Comparison of ENCODE assay signal across 11 cellular contexts in the genomic region with DNA sequence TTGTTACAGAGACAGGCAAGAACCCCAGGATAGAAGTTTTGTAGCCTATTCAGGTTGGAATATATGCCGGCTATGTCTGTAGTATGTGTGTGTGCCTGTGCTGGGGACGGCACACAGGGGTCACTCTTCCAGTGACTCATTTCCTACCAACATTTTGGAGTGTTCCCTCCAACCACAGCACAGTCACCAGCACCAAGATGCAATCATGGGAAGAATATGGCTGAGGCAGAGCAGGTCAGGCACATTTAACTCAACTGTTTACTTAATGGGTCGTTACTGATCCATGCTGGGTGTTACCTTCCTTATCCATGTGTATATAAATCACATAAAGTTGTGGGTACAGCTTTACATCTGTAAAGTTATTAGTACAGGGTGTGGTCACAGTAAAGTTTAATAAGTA.
DNase-seq lines count a peak whose midpoint lies in the region; ATAC-seq and TF ChIP-seq lines count a peak whose summit lies in the region.
"Had no signal": no experiment of that assay in that cellular context is flagged by ENCODE, and none has a peak within 500 bp of the region (broad histone marks: within the 10 kb centered on the region; RNA-seq: fewer than 3 reads in every experiment).

No MANE protein-coding gene starts in this region.

- no peak for TF ChIP-seq CTCF in GM10248 (IDR thresholded peaks at IDR 0.05; ENCODE audit: control extremely low read depth, extremely low read depth, low read depth, missing control alignments)

- H3K27me3 Mint-ChIP-seq in activated CD4-positive, alpha-beta T cell treated with anti-CD3 and anti-CD28 coated beads, Interleukin-2, amount 10 ng/mL, durations not matched to agents 7 days and 5 days, result no peaks in the 10 kb centered on the region

- peaks cover 12% of the 10 kb centered on the region for H3K9me3 Mint-ChIP-seq in activated CD4-positive, alpha-beta T cell treated with anti-CD3 and anti-CD28 coated beads, Interleukin-2, amount 10 ng/mL, durations not matched to agents 7 days and 5 days

- DNase-seq in ACHN (peak; percentile 64), HK-2 (ENCODE audit: unreplicated experiment) (peak; percentile 9), amniotic epithelial cell (ENCODE audit: low read depth) (peak; percentile 39), lung microvascular endothelial cell (ENCODE audit: low read depth in 2 of 2) (peak; percentile 55 to 75), NCI-H345 (lab: John Stamatoyannopoulos, UW) (no peak), GM10248 (ENCODE audit: extremely low spot score) (no peak)
- no peak for DNase-seq in activated CD4-positive, alpha-beta T cell treated with anti-CD3 and anti-CD28 coated beads, Interleukin-2, amount 10 ng/mL, durations not matched to agents 7 days and 5 days
- DNase-seq: activated CD8-positive, alpha-beta memory T cell treated with anti-CD3 and anti-CD28 coated beads, Interleukin-2, amount 50 U/mL, for 4 hours; NCI-H2029; right lobe of liver had no signal

- H3K36me3 Mint-ChIP-seq in activated CD4-positive, alpha-beta T cell treated with anti-CD3 and anti-CD28 coated beads, Interleukin-2, amount 10 ng/mL, durations not matched to agents 7 days and 5 days (ENCODE audit: low read depth), result no peaks in the 10 kb centered on the region

- H3K4me3 Mint-ChIP-seq in activated CD4-positive, alpha-beta T cell treated with anti-CD3 and anti-CD28 coated beads, Interleukin-2, amount 10 ng/mL, durations not matched to agents 7 days and 5 days, result no peak overlapping the region

- no peaks in the 10 kb centered on the region for H3K4me1 Mint-ChIP-seq in activated CD4-positive, alpha-beta T cell treated with anti-CD3 and anti-CD28 coated beads, Interleukin-2, amount 10 ng/mL, durations not matched to agents 7 days and 5 days

- in situ Hi-C loops in ACHN (cut with HindIII; ENCODE audit: low pct_ligation_motif_present, low pct_unique_long_range_greater_than_20kb, low sequenced_read_pairs), result no loop called here

- CTCF ChIA-PET in activated CD4-positive, alpha-beta T cell treated with anti-CD3 and anti-CD28 coated beads, Interleukin-2, amount 10 ng/mL, durations not matched to agents 7 days and 5 days (lab: Charles Lee), result no interaction called here
- CTCF ChIA-PET in GM10248 (lab: Yijun Ruan, JAX), result no interaction called here

- POLR2A ChIA-PET in activated CD4-positive, alpha-beta T cell treated with anti-CD3 and anti-CD28 coated beads, Interleukin-2, amount 10 ng/mL, durations not matched to agents 7 days and 5 days (lab: Charles Lee), result no interaction called here
- POLR2A ChIA-PET in GM10248 (lab: Yijun Ruan, JAX), result no interaction called here

- ATAC-seq in HG03571 (IDR thresholded peaks at IDR 0.05; ENCODE audit: unreplicated experiment), result no peak

- no peak overlapping the region for H3K27ac Mint-ChIP-seq in activated CD4-positive, alpha-beta T cell treated with anti-CD3 and anti-CD28 coated beads, Interleukin-2, amount 10 ng/mL, durations not matched to agents 7 days and 5 days

Comparison
In these comparisons a context has a peak if more than half of its experiments do, and no peak if none do; other contexts are left out.
1. DNase-seq: peak in ACHN (single experiment), HK-2 (single experiment), amniotic epithelial cell (single experiment) and lung microvascular endothelial cell (2 of 2); none in NCI-H345 (single experiment), activated CD4-positive, alpha-beta T cell treated with anti-CD3 and anti-CD28 coated beads, Interleukin-2, amount 10 ng/mL, durations not matched to agents 7 days and 5 days (single experiment) and GM10248 (single experiment).